ENCODE assay signal across 2 cellular contexts in the genomic region with DNA sequence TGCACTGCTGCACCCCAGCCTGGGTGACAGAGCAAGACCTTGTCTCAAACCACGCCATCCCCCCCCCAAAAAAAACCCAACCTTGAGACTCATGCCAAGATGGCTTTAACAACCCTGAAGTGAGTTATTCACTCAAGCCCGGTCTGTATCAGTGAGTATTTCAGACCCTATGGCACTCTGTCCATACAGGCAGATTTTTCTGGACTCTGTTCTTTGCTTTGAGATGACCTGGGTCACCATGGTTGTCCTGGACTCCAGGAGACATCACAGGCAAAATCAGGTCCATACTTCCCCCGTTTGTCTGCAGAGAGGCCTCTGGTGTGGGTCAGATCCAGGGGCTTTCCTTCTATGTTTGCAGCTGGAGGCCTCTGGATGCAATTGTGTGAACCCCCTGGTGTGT.
TF ChIP-seq lines count a peak whose summit lies in the region.

No MANE protein-coding gene starts in this region.

TF ChIP-seq in liver, 16 proteins besides CTCF, POLR2A, EP300 and RAD21 (continued from another document):
- TF ChIP-seq TAF1 (conservative IDR thresholded peaks at IDR 0.05) (no peak), NR2F2 (IDR thresholded peaks at IDR 0.05) (no peak), HNF4G (IDR thresholded peaks at IDR 0.05) (peak; percentile 38), HNF4A (conservative IDR thresholded peaks at IDR 0.05) (peak; percentile 30 to 81), JUND (IDR thresholded peaks at IDR 0.05) (no peak), SP1 (IDR thresholded peaks at IDR 0.05) (peak; percentile 16)
TF ChIP-seq in liver: peak in this region for 4.

TF ChIP-seq in HepG2, 621 proteins besides CTCF, POLR2A, EP300 and RAD21 (continued from another document):
- TF ChIP-seq MLLT10 (CRISPR knock-in tag; IDR thresholded peaks at IDR 0.05), result no peak
- no peak for TF ChIP-seq GABPA (IDR thresholded peaks at IDR 0.05; ENCODE audit: low read depth, low read length)
- TF ChIP-seq GABPA (CRISPR knock-in tag; IDR thresholded peaks at IDR 0.05; ENCODE audit: low read depth), result no peak
